Comparison of ENCODE assay signal across 8 cellular contexts in the genomic region with DNA sequence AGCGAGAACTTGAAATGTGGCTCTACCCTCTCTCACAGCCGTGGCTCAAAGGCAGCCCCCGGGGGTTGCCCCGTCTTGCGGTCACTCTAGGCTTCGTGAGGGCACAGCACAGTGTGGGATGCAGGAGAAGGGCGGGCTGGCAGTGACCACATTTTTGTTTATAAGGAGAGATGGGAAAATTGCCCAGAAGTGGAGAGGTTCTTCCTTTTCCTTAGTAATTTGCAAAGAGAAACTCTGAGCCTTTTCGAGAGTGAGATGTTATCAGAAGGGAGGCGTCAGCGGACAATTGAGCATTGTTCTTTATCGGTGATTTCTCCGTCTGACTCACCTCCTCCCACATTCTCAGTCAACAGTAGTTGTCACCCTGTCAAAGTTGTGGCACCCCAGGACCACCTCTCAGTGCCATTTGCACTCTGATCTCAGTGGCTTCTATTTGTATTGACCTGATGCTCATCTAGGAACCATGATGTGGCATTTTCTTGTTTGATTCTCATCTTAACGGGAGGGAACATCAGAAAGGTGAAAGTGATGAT.
DNase-seq lines count a peak whose midpoint lies in the region; ATAC-seq and TF ChIP-seq lines count a peak whose summit lies in the region.

No MANE protein-coding gene starts in this region.

- H3K27ac ChIP-seq in mucosa of rectum (ENCODE audit: low read depth in 2 of 2, low read length in 2 of 2), result peak overlapping the region; percentile 7 to 26
- no peak overlapping the region for H3K27ac ChIP-seq in neuronal stem cell (replicated peaks; ENCODE audit: low read length)

- POLR2A ChIA-PET in GM10248 (lab: Yijun Ruan, JAX), result no interaction called here

- no peak overlapping the region for H2BK15ac ChIP-seq in neuronal stem cell (ENCODE audit: low read length)

- no peak overlapping the region for H3K14ac ChIP-seq in neuronal stem cell (ENCODE audit: low read length)

- peaks cover 15% of the 10 kb centered on the region for H3K27me3 Mint-ChIP-seq in activated naive CD8-positive, alpha-beta T cell treated with anti-CD3 and anti-CD28 coated beads for 36 hours

- no peak overlapping the region for H3K27ac Mint-ChIP-seq in activated naive CD8-positive, alpha-beta T cell treated with anti-CD3 and anti-CD28 coated beads for 36 hours

- H3K36me3 Mint-ChIP-seq in activated naive CD8-positive, alpha-beta T cell treated with anti-CD3 and anti-CD28 coated beads for 36 hours, result no peaks in the 10 kb centered on the region

- no peak overlapping the region for H3K4me3 Mint-ChIP-seq in activated naive CD8-positive, alpha-beta T cell treated with anti-CD3 and anti-CD28 coated beads for 36 hours

- peak; percentile 47 for ATAC-seq in HG02981 (IDR thresholded peaks at IDR 0.05; ENCODE audit: unreplicated experiment)

- no peak overlapping the region for H2AK5ac ChIP-seq in neuronal stem cell (ENCODE audit: low read depth, low read length)

- H3K36me3 ChIP-seq in mucosa of rectum (ENCODE audit: control insufficient read depth in 2 of 2, insufficient read depth in 2 of 2, low read length in 2 of 2) (no peaks in the 10 kb centered on the region), neuronal stem cell (replicated peaks in 1 of 2; ENCODE audit: control insufficient read depth in 2 of 2, insufficient read depth in 2 of 2, low read length in 2 of 2) (no peaks in the 10 kb centered on the region)

- H3K4me2 ChIP-seq in neuronal stem cell (ENCODE audit: insufficient read depth, low read length, poor library complexity, severe bottlenecking), result no peak overlapping the region

- in situ Hi-C loops in ACHN (cut with HindIII; ENCODE audit: low pct_ligation_motif_present, low pct_unique_long_range_greater_than_20kb, low sequenced_read_pairs), result no loop called here

- H2BK120ac ChIP-seq in neuronal stem cell (ENCODE audit: low read depth, low read length), result no peak overlapping the region

- CTCF ChIA-PET in GM10248 (lab: Yijun Ruan, JAX), result interaction anchor here (0.8 kb wide), 1 partner anchor 10 kb away, joined by 4 read pairs; no protein-coding TSS in a partner anchor

- H3K9ac ChIP-seq in mucosa of rectum (ENCODE audit: low read depth in 1 of 2, low read length in 2 of 2) (peak overlapping the region in 1 of 2 donors; percentile 36), neuronal stem cell (ENCODE audit: low read depth, low read length, poor library complexity) (no peak overlapping the region)

- H3K4me3 ChIP-seq in mucosa of rectum (ENCODE audit: low read length in 2 of 2) (peak overlapping the region in 1 of 2 donors; percentile 23), neuronal stem cell (ENCODE audit: low read length in 2 of 2) (no peak overlapping the region)

- H3K27me3 ChIP-seq in mucosa of rectum (ENCODE audit: control insufficient read depth in 2 of 2, insufficient read depth in 2 of 2, low read length in 2 of 2), result no peaks in the 10 kb centered on the region
- H3K27me3 ChIP-seq in neuronal stem cell (ENCODE audit: control insufficient read depth in 3 of 3, insufficient read depth in 3 of 3, low read depth in 1 of 3, low read length in 3 of 3), result no peaks in the 10 kb centered on the region

- H4K8ac ChIP-seq in neuronal stem cell (ENCODE audit: low read depth, low read length), result no peak overlapping the region

- H2BK5ac ChIP-seq in neuronal stem cell (ENCODE audit: low read length), result no peak overlapping the region

- H2BK12ac ChIP-seq in neuronal stem cell (ENCODE audit: low read length), result no peak overlapping the region

- H3K9me3 ChIP-seq in mucosa of rectum (ENCODE audit: control insufficient read depth in 2 of 2, low read length in 2 of 2) (no peaks in the 10 kb centered on the region), neuronal stem cell (replicated peaks in 1 of 2; ENCODE audit: control insufficient read depth in 2 of 2, insufficient read depth in 1 of 2, low read depth in 1 of 2, low read length in 2 of 2) (peaks cover 0 to 4% of the 10 kb centered on the region in 2 donors)

- H3K23ac ChIP-seq in neuronal stem cell (ENCODE audit: low read depth, low read length, poor library complexity), result no peak overlapping the region

- no peak overlapping the region for H2AFZ ChIP-seq in neuronal stem cell (ENCODE audit: low read length)

- H3K4me1 ChIP-seq in mucosa of rectum (ENCODE audit: control insufficient read depth in 2 of 2, insufficient read depth in 2 of 2, low read length in 2 of 2), result peaks cover 9 to 19% of the 10 kb centered on the region in 2 donors
- H3K4me1 ChIP-seq in neuronal stem cell (ENCODE audit: control insufficient read depth in 2 of 2, insufficient read depth in 1 of 2, low read depth in 1 of 2, low read length in 2 of 2), result peaks cover 11 to 12% of the 10 kb centered on the region in 2 donors

- peaks cover 8% of the 10 kb centered on the region for H3K4me1 Mint-ChIP-seq in activated naive CD8-positive, alpha-beta T cell treated with anti-CD3 and anti-CD28 coated beads for 36 hours

- TF ChIP-seq CTCF in GM10248 (IDR thresholded peaks at IDR 0.05; ENCODE audit: control extremely low read depth, extremely low read depth, low read depth, missing control alignments), result no peak

- DNase-seq in GM10248 (ENCODE audit: extremely low spot score) (peak; percentile 50), neuronal stem cell (ENCODE audit: low spot score) (no peak), ACHN (no peak), NCI-H446 (lab: John Stamatoyannopoulos, UW) (no peak), NCI-H524 treated with DMSO at 0.1 percent for 48 hours (lab: John Stamatoyannopoulos, UW) (no peak)
- DNase-seq in activated naive CD8-positive, alpha-beta T cell treated with anti-CD3 and anti-CD28 coated beads for 36 hours, result peak; percentile 17

- no peaks in the 10 kb centered on the region for H3K9me3 Mint-ChIP-seq in activated naive CD8-positive, alpha-beta T cell treated with anti-CD3 and anti-CD28 coated beads for 36 hours

- WGBS in neuronal stem cell (ENCODE audit: extremely low coverage in 2 of 2, insufficient read length in 2 of 2, insufficient replicate concordance in 1 of 2), 2 donors, result no CpG with 5 or more reads among the region's 13 CpGs

- no peak overlapping the region for H4K91ac ChIP-seq in neuronal stem cell (ENCODE audit: low read depth, low read length, poor library complexity)

- no peak overlapping the region for H3K4ac ChIP-seq in neuronal stem cell (ENCODE audit: low read length)

- H3K18ac ChIP-seq in neuronal stem cell (ENCODE audit: low read length), result no peak overlapping the region

- no peaks in the 10 kb centered on the region for H3K79me1 ChIP-seq in neuronal stem cell (ENCODE audit: low read depth, low read length)

Comparison
In these comparisons a context has a peak if more than half of its experiments do, and no peak if none do; other contexts are left out.
1. DNase-seq: peak in GM10248 (single experiment) and activated naive CD8-positive, alpha-beta T cell treated with anti-CD3 and anti-CD28 coated beads for 36 hours (single experiment); none in neuronal stem cell (single experiment), ACHN (single experiment), NCI-H446 (0 of 2) and NCI-H524 treated with DMSO at 0.1 percent for 48 hours (single experiment).